In the genomic region with DNA sequence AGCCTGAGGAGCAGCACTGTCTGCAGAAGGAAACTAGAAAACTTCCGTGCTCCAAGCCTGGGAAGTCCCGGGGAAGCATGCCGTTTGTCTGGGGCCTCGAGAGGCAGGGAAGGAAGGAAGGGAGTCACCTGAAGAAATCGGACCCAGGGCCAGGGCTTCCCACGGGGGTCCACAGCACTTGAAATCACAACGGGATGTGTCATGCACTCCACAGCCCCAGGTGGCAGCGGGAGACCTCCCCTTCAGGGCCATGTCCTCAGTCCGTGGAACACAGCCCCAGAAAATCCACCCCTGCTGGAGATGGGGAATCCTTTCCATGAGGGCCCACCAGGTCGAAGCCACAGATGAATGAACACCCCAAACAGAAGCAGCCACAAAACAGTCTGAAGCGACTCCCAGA, we compare ENCODE assay signal across 1 cellular context.
TF ChIP-seq lines count a peak whose summit lies in the region.

No MANE protein-coding gene starts in this region.

TF ChIP-seq in H1, 55 proteins besides CTCF, POLR2A, EP300 and RAD21:
- no peak for TF ChIP-seq POU5F1 (IDR thresholded peaks at IDR 0.05; ENCODE audit: low read depth, low read length)
- TF ChIP-seq TAF1 (IDR thresholded peaks at IDR 0.05; ENCODE audit: low read depth, low read length) = no peak
- TF ChIP-seq RXRA (IDR thresholded peaks at IDR 0.05; ENCODE audit: insufficient read depth, low read depth, low read length) = no peak
- no peak for TF ChIP-seq MAFK (IDR thresholded peaks at IDR 0.05; ENCODE audit: low read depth, low read length)
- TF ChIP-seq RBBP5 (IDR thresholded peaks at IDR 0.05; ENCODE audit: borderline replicate concordance, low read depth, low read length) = no peak
- no peak for TF ChIP-seq RFX5 (IDR thresholded peaks at IDR 0.05; ENCODE audit: borderline replicate concordance, low read depth, low read length)
- TF ChIP-seq SP2 (IDR thresholded peaks at IDR 0.05; ENCODE audit: low read length) = no peak
- no peak for TF ChIP-seq POLR2AphosphoS5 (IDR thresholded peaks at IDR 0.05; ENCODE audit: low read depth, low read length)
- no peak for TF ChIP-seq SP1 (IDR thresholded peaks at IDR 0.05; ENCODE audit: low read depth, low read length)
- no peak for TF ChIP-seq GTF2F1 (IDR thresholded peaks at IDR 0.05; ENCODE audit: borderline replicate concordance, low read depth, low read length)
- TF ChIP-seq NRF1 (IDR thresholded peaks at IDR 0.05; ENCODE audit: low read depth, low read length) = no peak
- TF ChIP-seq SP4 (IDR thresholded peaks at IDR 0.05; ENCODE audit: low read length) = no peak
- TF ChIP-seq CHD2 (IDR thresholded peaks at IDR 0.05; ENCODE audit: low read length) = no peak
- TF ChIP-seq SAP30 (IDR thresholded peaks at IDR 0.05; ENCODE audit: insufficient read depth, insufficient replicate concordance, low read length) = no peak
- TF ChIP-seq SIRT6 (IDR thresholded peaks at IDR 0.05; ENCODE audit: low read length) = no peak
- TF ChIP-seq, protein P1, sequence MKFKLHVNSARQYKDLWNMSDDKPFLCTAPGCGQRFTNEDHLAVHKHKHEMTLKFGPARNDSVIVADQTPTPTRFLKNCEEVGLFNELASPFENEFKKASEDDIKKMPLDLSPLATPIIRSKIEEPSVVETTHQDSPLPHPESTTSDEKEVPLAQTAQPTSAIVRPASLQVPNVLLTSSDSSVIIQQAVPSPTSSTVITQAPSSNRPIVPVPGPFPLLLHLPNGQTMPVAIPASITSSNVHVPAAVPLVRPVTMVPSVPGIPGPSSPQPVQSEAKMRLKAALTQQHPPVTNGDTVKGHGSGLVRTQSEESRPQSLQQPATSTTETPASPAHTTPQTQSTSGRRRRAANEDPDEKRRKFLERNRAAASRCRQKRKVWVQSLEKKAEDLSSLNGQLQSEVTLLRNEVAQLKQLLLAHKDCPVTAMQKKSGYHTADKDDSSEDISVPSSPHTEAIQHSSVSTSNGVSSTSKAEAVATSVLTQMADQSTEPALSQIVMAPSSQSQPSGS (IDR thresholded peaks at IDR 0.05; ENCODE audit: low read length) = no peak
- TF ChIP-seq SUZ12 (IDR thresholded peaks at IDR 0.05; ENCODE audit: low read length) = no peak
- no peak for TF ChIP-seq YY1 (IDR thresholded peaks at IDR 0.05; ENCODE audit: low read depth, low read length)
- TF ChIP-seq SIN3A (conservative IDR thresholded peaks at IDR 0.05 in 1 of 2, IDR thresholded peaks at IDR 0.05 in 1 of 2; ENCODE audit: low read depth in 1 of 2, low read length in 2 of 2) = no peak
- TF ChIP-seq CTBP2 (IDR thresholded peaks at IDR 0.05; ENCODE audit: borderline replicate concordance, insufficient read depth, insufficient read length, low read length) = no peak
TF ChIP-seq in H1: peak in this region for 0.
